In genomic region chr2:6724572-6725140, GRCh38 we compare ENCODE assay signal across 15 cellular contexts.
DNase-seq lines count a peak whose midpoint lies in the region; ATAC-seq and TF ChIP-seq lines count a peak whose summit lies in the region.
"Had no signal": no experiment of that assay in that cellular context is flagged by ENCODE, and none has a peak within 500 bp of the region (broad histone marks: within the 10 kb centered on the region; RNA-seq: fewer than 3 reads in every experiment).

No MANE protein-coding gene starts in this region.

- no peak for TF ChIP-seq RAD21 in SK-N-SH (IDR thresholded peaks at IDR 0.05; ENCODE audit: low read length)

- H3K27ac ChIP-seq in SK-N-SH (ENCODE audit: low read depth in 2 of 2, low read length in 1 of 2) = no peak overlapping the region
- H3K27ac ChIP-seq in foreskin keratinocyte = no peak overlapping the region
- H3K27ac ChIP-seq in psoas muscle = peak overlapping the region; percentile 64
- H3K27ac ChIP-seq: 22Rv1, BLaER1 had no signal

- H3K4me1 ChIP-seq in SK-N-SH (ENCODE audit: control insufficient read depth in 1 of 2, insufficient read depth in 2 of 2, low read depth in 1 of 2, low read length in 1 of 2) (peaks cover 0 to 8% of the 10 kb centered on the region in 2 experiments; a peak in 2 of 4 replicates), adipocyte (ENCODE audit: control insufficient read depth, insufficient read depth, low read length) (no peaks in the 10 kb centered on the region), foreskin keratinocyte (peaks cover 7% of the 10 kb centered on the region), psoas muscle (peaks cover 4% of the 10 kb centered on the region)
- H3K4me1 ChIP-seq: BLaER1 had no signal

- H3F3A ChIP-seq in SK-N-SH (replicated peaks; ENCODE audit: insufficient read depth) = no peaks in the 10 kb centered on the region

- H3K27me3 ChIP-seq in SK-N-SH (ENCODE audit: insufficient read depth) = no peaks in the 10 kb centered on the region
- H3K27me3 ChIP-seq in adipocyte (replicated peaks; ENCODE audit: control insufficient read depth, insufficient read depth, low read length) = no peaks in the 10 kb centered on the region
- H3K27me3 ChIP-seq in foreskin keratinocyte = no peaks in the 10 kb centered on the region
- no peaks in the 10 kb centered on the region for H3K27me3 ChIP-seq in psoas muscle (ENCODE audit: insufficient read depth in 3 of 3, low read length in 2 of 3)
- H3K27me3 ChIP-seq: BLaER1 had no signal

- no peak for DNase-seq in SK-N-SH
- peak; percentile 77 for DNase-seq in adipocyte (ENCODE audit: low read depth)
- peak in 1 of 2 donors; percentile 57 for DNase-seq in foreskin keratinocyte
- no peak for DNase-seq in psoas muscle
- DNase-seq in AG08395 (ENCODE audit: low spot score) = no peak
- no peak for DNase-seq in NCI-H1092 treated with DMSO at 0.1 percent for 48 hours (lab: John Stamatoyannopoulos, UW)
- no peak for DNase-seq in DMS114 treated with DMSO at 0.1 percent for 48 hours (lab: John Stamatoyannopoulos, UW; ENCODE audit: unreplicated experiment)
- DNase-seq: CD4-positive, CD25-positive, alpha-beta regulatory T cell; H9; Karpas-422; NCI-H526 treated with DMSO at 0.1 percent for 48 hours; RPMI8226 had no signal

- no peak for ATAC-seq in SK-N-SH treated with all-trans-retinoic acid at 6 μM for 48 hours
- peak; percentile 57 for ATAC-seq in foreskin keratinocyte
- ATAC-seq in psoas muscle = peak; percentile 65 to 78 (median 74)

- TF ChIP-seq CTCF in SK-N-SH (IDR thresholded peaks at IDR 0.05) (no peak), foreskin keratinocyte (conservative IDR thresholded peaks at IDR 0.05) (no peak), psoas muscle (IDR thresholded peaks at IDR 0.05) (no peak)

- H3K36me3 ChIP-seq in SK-N-SH (replicated peaks in 1 of 2; ENCODE audit: control insufficient read depth in 1 of 2, insufficient read depth in 2 of 2, low read length in 1 of 2) (no peaks in the 10 kb centered on the region), adipocyte (ENCODE audit: control insufficient read depth, insufficient read depth, low read length, severe bottlenecking) (no peaks in the 10 kb centered on the region), psoas muscle (ENCODE audit: insufficient read depth in 1 of 2, low read depth in 1 of 2) (no peaks in the 10 kb centered on the region)
- H3K36me3 ChIP-seq: BLaER1 had no signal

- H3K9me2 ChIP-seq in SK-N-SH = no peaks in the 10 kb centered on the region

- intact Hi-C loops in psoas muscle (cut with DNase I) = no loop called here

- no peak for TF ChIP-seq EP300 in SK-N-SH (IDR thresholded peaks at IDR 0.05; ENCODE audit: borderline replicate concordance in 1 of 2, low read depth in 1 of 2, low read length in 1 of 2)

- no peak overlapping the region; the same call in 1 of the 2 replicates for H2AFZ ChIP-seq in SK-N-SH (ENCODE audit: low read depth)

- no peaks in the 10 kb centered on the region for H4K20me1 ChIP-seq in SK-N-SH (ENCODE audit: insufficient read depth)
- H4K20me1 ChIP-seq: BLaER1 had no signal

- H3K4me2 ChIP-seq in SK-N-SH = no peak overlapping the region
- H3K4me2 ChIP-seq: BLaER1 had no signal

- H3K9ac ChIP-seq in SK-N-SH (no peak overlapping the region), adipocyte (ENCODE audit: low read length) (no peak overlapping the region)
- H3K9ac ChIP-seq: BLaER1 had no signal

- WGBS in SK-N-SH (ENCODE audit: low lambda C conversion rate) = 11% methylated on average over 4 of the region's 4 CpGs
- 43 to 55% (median 48%) methylated on average over 4 of the region's 4 CpGs for WGBS in psoas muscle, 3 donors

- no peak overlapping the region for H3K4me3 ChIP-seq in SK-N-SH (ENCODE audit: low read depth in 2 of 2, low read length in 1 of 2)
- H3K4me3 ChIP-seq in adipocyte (ENCODE audit: low read length) = no peak overlapping the region
- H3K4me3 ChIP-seq in psoas muscle = no peak overlapping the region
- H3K4me3 ChIP-seq: BLaER1 had no signal

- CTCF ChIA-PET in SK-N-SH (lab: Yijun Ruan, JAX) = interaction anchor here (1.0 to 2.2 kb wide), 7 partner anchors 13 to 198 kb away, joined by 3 to 11 read pairs (median 3); no protein-coding TSS in a partner anchor

- H3K79me2 ChIP-seq in SK-N-SH (ENCODE audit: insufficient read depth) = no peaks in the 10 kb centered on the region

- POLR2A ChIA-PET in SK-N-SH (lab: Yijun Ruan, JAX) = no interaction called here

- no peaks in the 10 kb centered on the region for H3K9me3 ChIP-seq in SK-N-SH
- H3K9me3 ChIP-seq in adipocyte (ENCODE audit: control insufficient read depth, low read length) = no peaks in the 10 kb centered on the region
- H3K9me3 ChIP-seq in psoas muscle = no peaks in the 10 kb centered on the region
- H3K9me3 ChIP-seq: BLaER1 had no signal

TF ChIP-seq in SK-N-SH treated with all-trans-retinoic acid at 6 μM for 48 hours, 23 proteins besides CTCF, POLR2A, EP300 and RAD21 (continues in another document):
- no peak for TF ChIP-seq ESRRG (CRISPR knock-in tag; IDR thresholded peaks at IDR 0.05)
- peak; percentile 91 for TF ChIP-seq ISL1 (CRISPR knock-in tag; IDR thresholded peaks at IDR 0.05)
- peak; percentile 5; the same call in 1 of the 2 replicates for TF ChIP-seq CREB5 (CRISPR knock-in tag; IDR thresholded peaks at IDR 0.05; ENCODE audit: low read depth)
- TF ChIP-seq ZNF8 (CRISPR knock-in tag; IDR thresholded peaks at IDR 0.05) = no peak; the same call in 1 of the 2 replicates
- TF ChIP-seq ARNTL (CRISPR knock-in tag; IDR thresholded peaks at IDR 0.05; ENCODE audit: borderline replicate concordance, low read depth) = no peak
- no peak for TF ChIP-seq BACH2 (CRISPR knock-in tag; IDR thresholded peaks at IDR 0.05; ENCODE audit: borderline replicate concordance)
- TF ChIP-seq ZFP3 (CRISPR knock-in tag; IDR thresholded peaks at IDR 0.05) = no peak
- TF ChIP-seq PPARA (CRISPR knock-in tag; IDR thresholded peaks at IDR 0.05; ENCODE audit: borderline replicate concordance) = no peak
- TF ChIP-seq TOX (CRISPR knock-in tag; IDR thresholded peaks at IDR 0.05; ENCODE audit: borderline replicate concordance) = no peak
- TF ChIP-seq SNAI2 (CRISPR knock-in tag; IDR thresholded peaks at IDR 0.05) = no peak
- TF ChIP-seq RARB (CRISPR knock-in tag; IDR thresholded peaks at IDR 0.05) = no peak

TF ChIP-seq in SK-N-SH, 30 proteins besides CTCF, POLR2A, EP300 and RAD21 (continues in another document):
- TF ChIP-seq USF2 (IDR thresholded peaks at IDR 0.05; ENCODE audit: borderline replicate concordance, low read depth, low read length) (no peak), REST (IDR thresholded peaks at IDR 0.05; ENCODE audit: low read depth, low read length) (no peak), USF1 (IDR thresholded peaks at IDR 0.05; ENCODE audit: borderline replicate concordance, low read depth) (no peak), FOXM1 (IDR thresholded peaks at IDR 0.05; ENCODE audit: low read depth) (no peak), TAF1 (IDR thresholded peaks at IDR 0.05; ENCODE audit: borderline replicate concordance, low read depth, low read length) (no peak), IRF3 (IDR thresholded peaks at IDR 0.05; ENCODE audit: low read depth, low read length) (no peak), MAX (IDR thresholded peaks at IDR 0.05; ENCODE audit: low read depth) (no peak)
